In the genomic region with DNA sequence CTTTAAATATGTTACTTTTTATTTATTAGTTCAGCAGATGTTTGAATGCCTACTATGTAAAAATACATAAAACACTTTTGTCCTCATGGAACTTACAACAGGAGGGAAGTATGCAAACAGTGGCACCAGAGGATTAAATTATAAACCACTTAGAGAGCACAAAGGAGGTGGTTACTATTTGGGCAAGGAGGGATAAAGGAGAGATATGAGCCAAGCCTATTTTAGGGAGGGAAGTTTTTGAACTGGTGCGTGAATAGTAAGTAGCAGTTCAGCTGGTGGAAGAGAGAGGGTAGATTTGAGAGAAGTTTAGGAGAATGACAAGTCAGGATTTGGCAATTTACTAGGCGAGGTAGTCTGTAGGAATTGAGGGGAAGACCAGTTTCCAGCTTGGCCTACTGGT, we compare ENCODE assay signal across 18 cellular contexts. TPM values are rescaled to one million over a fixed set of nuclear protein-coding genes. Genes with fewer than 3 reads are reported as not detected.
A peak's percentile ranks its signal among the peaks of the same experiment; 100 is the strongest.
DNase-seq lines count a peak whose midpoint lies in the region; ATAC-seq, FAIRE-seq and TF ChIP-seq lines count a peak whose summit lies in the region.
"Had no signal": no experiment of that assay in that cellular context is flagged by ENCODE, and none has a peak within 500 bp of the region (broad histone marks: within the 10 kb centered on the region; RNA-seq: fewer than 3 reads in every experiment).

No MANE protein-coding gene starts in this region.

- peaks cover 7% of the 10 kb centered on the region; the same call in 1 of the 2 replicates for H4K20me1 ChIP-seq in Karpas-422 (ENCODE audit: insufficient read depth, low read depth, low read length)
- peaks cover 4% of the 10 kb centered on the region; the same call in 1 of the 2 replicates for H4K20me1 ChIP-seq in K562 (replicated peaks; ENCODE audit: control insufficient read depth, insufficient read depth, low read length)

- H2BK12ac ChIP-seq in trophoblast cell (ENCODE audit: low read length), result no peak overlapping the region

- no peak overlapping the region for H3K18ac ChIP-seq in trophoblast cell (ENCODE audit: low read length)

- H3K27ac ChIP-seq in Karpas-422 (ENCODE audit: low read length), result peak overlapping the region; percentile 91
- no peak overlapping the region; the same call in 2 of the 3 replicates for H3K27ac ChIP-seq in K562 (ENCODE audit: extremely low read depth, low read depth, low read length)
- H3K27ac ChIP-seq in trophoblast cell (ENCODE audit: low read depth, low read length), result no peak overlapping the region
- H3K27ac ChIP-seq in RWPE1, result no peak overlapping the region
- H3K27ac ChIP-seq in adrenal gland, result no peak overlapping the region
- H3K27ac ChIP-seq: BLaER1 had no signal

- peak; percentile 4; the same call in 2 of the 3 replicates for ATAC-seq in K562

- CTCF ChIA-PET in K562 (lab: Yijun Ruan, JAX; ENCODE audit: low intra/inter-chr PET ratio), result no interaction called here
- CTCF ChIA-PET in RWPE1 (lab: Yijun Ruan, JAX), result no interaction called here

- peak overlapping the region; percentile 98 for H3K23ac ChIP-seq in trophoblast cell (ENCODE audit: low read length)

- H3K14ac ChIP-seq in trophoblast cell (ENCODE audit: low read length), result no peak overlapping the region

- H3K9me2 ChIP-seq in Karpas-422 (replicated peaks; ENCODE audit: insufficient read depth, low read length), result no peaks in the 10 kb centered on the region

- H3K4me1 ChIP-seq in Karpas-422 (ENCODE audit: low read length) (peaks cover 81% of the 10 kb centered on the region), K562 (replicated peaks in 1 of 2; ENCODE audit: control insufficient read depth in 2 of 2, insufficient read depth in 2 of 2, low read length in 2 of 2) (peaks cover 8 to 26% of the 10 kb centered on the region in 2 experiments), trophoblast cell (ENCODE audit: control insufficient read depth in 1 of 2, insufficient read depth in 2 of 2, low read length in 2 of 2) (no peaks in the 10 kb centered on the region), adrenal gland (replicated peaks in 1 of 2) (peaks cover 0 to 23% of the 10 kb centered on the region in 2 donors)

- H3K9ac ChIP-seq in Karpas-422 (ENCODE audit: low read length) (no peak overlapping the region), K562 (ENCODE audit: insufficient read depth in 1 of 2, low read depth in 2 of 2, low read length in 2 of 2) (peak overlapping the region in 1 of 2 experiments; percentile 45; a peak in 1 of 4 replicates), trophoblast cell (ENCODE audit: low read length) (no peak overlapping the region)
- H3K9ac ChIP-seq: BLaER1 had no signal

- no peaks in the 10 kb centered on the region for H3K9me1 ChIP-seq in K562 (ENCODE audit: control insufficient read depth, insufficient read depth, low read length)

- H3K27me3 ChIP-seq in Karpas-422 (ENCODE audit: low read length) (no peaks in the 10 kb centered on the region), K562 (ENCODE audit: control insufficient read depth in 2 of 2, insufficient read depth in 2 of 2, low read length in 2 of 2) (no peaks in the 10 kb centered on the region), trophoblast cell (ENCODE audit: insufficient read depth, low read length) (no peaks in the 10 kb centered on the region), adrenal gland (no peaks in the 10 kb centered on the region)
- H3K27me3 ChIP-seq: BLaER1 had no signal

- no peak overlapping the region for H3K4me3 ChIP-seq in Karpas-422 (ENCODE audit: low read length)
- no peak overlapping the region for H3K4me3 ChIP-seq in K562
- no peak overlapping the region for H3K4me3 ChIP-seq in trophoblast cell (ENCODE audit: low read depth, low read length)
- H3K4me3 ChIP-seq in adrenal gland, result no peak overlapping the region
- H3K4me3 ChIP-seq: BLaER1 had no signal

- H2AK5ac ChIP-seq in trophoblast cell (ENCODE audit: low read length), result no peak overlapping the region

- H2BK5ac ChIP-seq in trophoblast cell (ENCODE audit: low read depth, low read length, poor library complexity), result no peak overlapping the region

- TF ChIP-seq RAD21 in K562 (CRISPR knock-in tag; conservative IDR thresholded peaks at IDR 0.05 in 1 of 2, IDR thresholded peaks at IDR 0.05 in 1 of 2), result no peak

- H4K8ac ChIP-seq in trophoblast cell (ENCODE audit: low read depth, low read length), result no peak overlapping the region

- POLR2A ChIA-PET in K562 (lab: Yijun Ruan, JAX), result interaction anchor here (0.8 to 1.3 kb wide), 2 partner anchors 22 to 46 kb away, joined by 3 read pairs; no protein-coding TSS in a partner anchor
- POLR2A ChIA-PET in RWPE1 (lab: Yijun Ruan, JAX; ENCODE audit: low non-redundant PET), result no interaction called here

- H4K12ac ChIP-seq in trophoblast cell (ENCODE audit: low read depth, low read length), result no peak overlapping the region

- H3K4ac ChIP-seq in trophoblast cell (ENCODE audit: low read depth, low read length), result no peak overlapping the region

- FAIRE-seq in K562 (lab: Jason Lieb, UNC), result no peak
- FAIRE-seq: D721Med had no signal

- no peak overlapping the region for H2AFZ ChIP-seq in Karpas-422 (ENCODE audit: low read length)
- H2AFZ ChIP-seq in K562 (ENCODE audit: low read depth, low read length), result no peak overlapping the region
- no peak overlapping the region for H2AFZ ChIP-seq in trophoblast cell (ENCODE audit: insufficient read depth, low read length, poor library complexity)

- no peak for TF ChIP-seq EP300 in K562 (IDR thresholded peaks at IDR 0.05; ENCODE audit: low read length)

- no peak overlapping the region for H2BK120ac ChIP-seq in trophoblast cell (ENCODE audit: insufficient read depth, low read length, poor library complexity)

- no TSS peak for BruUV-seq in K562 (replicated peaks; lab: Mats Ljungman, UMichigan)

- TF ChIP-seq POLR2A in K562 (conservative IDR thresholded peaks at IDR 0.05), result peak; percentile 42; the same call in 1 of the 2 replicates
- no peak for TF ChIP-seq POLR2A in adrenal gland (IDR thresholded peaks at IDR 0.05)

- no peaks in the 10 kb centered on the region for H3K9me3 ChIP-seq in Karpas-422 (ENCODE audit: low read length)
- no peaks in the 10 kb centered on the region for H3K9me3 ChIP-seq in K562 (replicated peaks; ENCODE audit: control insufficient read depth, insufficient read depth, low read depth, low read length)
- no peaks in the 10 kb centered on the region for H3K9me3 ChIP-seq in trophoblast cell (ENCODE audit: insufficient read depth, low read depth, low read length)
- H3K9me3 ChIP-seq in adrenal gland (replicated peaks in 1 of 3), result no peaks in the 10 kb centered on the region
- H3K9me3 ChIP-seq: BLaER1 had no signal

- H3K4me2 ChIP-seq in Karpas-422 (ENCODE audit: low read depth, low read length, poor library complexity, severe bottlenecking) (peak overlapping the region; percentile 91), K562 (ENCODE audit: insufficient read depth, low read length) (peak overlapping the region; percentile 22), trophoblast cell (ENCODE audit: low read length) (no peak overlapping the region)
- H3K4me2 ChIP-seq: BLaER1 had no signal

- H4K91ac ChIP-seq in trophoblast cell (ENCODE audit: low read depth, low read length), result no peak overlapping the region

- DNase-seq in NCI-H748 (lab: John Stamatoyannopoulos, UW; ENCODE audit: unreplicated experiment) (peak; percentile 7), NCI-H748 treated with DMSO at 0.1 percent for 48 hours (lab: John Stamatoyannopoulos, UW) (no peak), Karpas-422 (peak; percentile 41), K562 (ENCODE audit: extremely low read depth in 1 of 4, low spot score in 3 of 4) (no peak), trophoblast cell (no peak), RWPE1 (ENCODE audit: low spot score) (no peak), adrenal gland (no peak), kidney tubule cell (ENCODE audit: low spot score) (no peak)
- DNase-seq: 8988T; CD8-positive, alpha-beta memory T cell; DMS79; HCEC 1CT; NCI-H1417 treated with DMSO at 0.1 percent for 48 hours; NCI-H2029; NCI-H510A; NK-92 treated with Interleukin-12 subunit alpha and Interleukin-12 subunit beta, amount 100 ng/mL, for 24 hours had no signal

- 14% methylated on average over 2 of the region's 2 CpGs for WGBS in K562 (ENCODE audit: insufficient coverage, low coverage, missing lambda C conversion rate)
- WGBS in trophoblast cell (ENCODE audit: extremely low coverage, insufficient coverage, insufficient read length), result 100% methylated on average over 2 of the region's 2 CpGs
- 91 to 98% (median 95%) methylated on average over 2 of the region's 2 CpGs for WGBS in adrenal gland, 4 donors

- H3K79me1 ChIP-seq in trophoblast cell (ENCODE audit: low read length), result no peaks in the 10 kb centered on the region

- in situ Hi-C loops in K562 (cut with MboI), result no loop called here

- H3K79me2 ChIP-seq in Karpas-422 (ENCODE audit: low read length), result peaks cover 100% of the 10 kb centered on the region
- peaks cover 100% of the 10 kb centered on the region for H3K79me2 ChIP-seq in K562 (ENCODE audit: control insufficient read depth, insufficient read depth, low read length)
- no peaks in the 10 kb centered on the region for H3K79me2 ChIP-seq in trophoblast cell (ENCODE audit: control insufficient read depth, insufficient read depth, low read length, poor library complexity)

- intact Hi-C loops in K562 (cut with micrococcal nuclease) (no loop called here), adrenal gland (cut with DNase I) (no loop called here)

- TF ChIP-seq CTCF in K562 (IDR thresholded peaks at IDR 0.05 in 2 of 3, conservative IDR thresholded peaks at IDR 0.05 in 1 of 3; ENCODE audit: insufficient read depth in 2 of 3, low read depth in 1 of 3, low read length in 3 of 3), result no peak
- no peak for TF ChIP-seq CTCF in RWPE1 (conservative IDR thresholded peaks at IDR 0.05; ENCODE audit: low read depth)
- no peak for TF ChIP-seq CTCF in adrenal gland (IDR thresholded peaks at IDR 0.05)

- H3K36me3 ChIP-seq in Karpas-422 (ENCODE audit: insufficient read depth, low read length), result peaks cover 35% of the 10 kb centered on the region
- peaks cover 6% of the 10 kb centered on the region; the same call in 2 of the 3 replicates for H3K36me3 ChIP-seq in K562 (ENCODE audit: control insufficient read depth, insufficient read depth, low read length)
- no peaks in the 10 kb centered on the region for H3K36me3 ChIP-seq in trophoblast cell (ENCODE audit: control insufficient read depth in 1 of 2, insufficient read depth in 2 of 2, low read length in 2 of 2)
- H3K36me3 ChIP-seq in adrenal gland (replicated peaks in 1 of 2), result no peaks in the 10 kb centered on the region

RNA-seq across cellular contexts. Expression of a gene that starts 8.6 kb away (rescaled TPM):
- total RNA-seq in Karpas-422 (2014; rRNA removed; shearing (Covaris generic); ENCODE audit: low replicate concordance), result 30.1 and 64.7 TPM in 2 replicates
- 13.3 and 62.5 TPM in 2 replicates for total RNA-seq in K562 (2011; cell fraction: chromatin; rRNA removed; ENCODE audit: low replicate concordance)
- total RNA-seq in K562 (2011; cell fraction: nucleolus; rRNA removed), result 8.3 and 14.7 TPM in 2 replicates
- 25.0 and 35.9 TPM in 2 replicates for total RNA-seq in K562 (2011; cell fraction: nucleoplasm; rRNA removed)
- 6.7 and 7.5 TPM in 2 replicates for total RNA-seq in K562 (2014; rRNA removed)
- 15.5 and 16.9 TPM in 2 replicates for total RNA-seq in K562 (2014; rRNA removed; fragmentation: Illumina TruSeq; extraction: Trizol)
- total RNA-seq in K562 (2015; rRNA removed; fragmentation: Illumina TruSeq; extraction: Trizol), result 10.7 and 10.9 TPM in 2 replicates
- total RNA-seq in K562 (2021), result 14.5 and 15.4 TPM in 2 replicates
- polyA plus RNA-seq in K562 (2011; rRNA removed), result 26.4 and 31.3 TPM in 2 replicates
- 4.0 and 10.1 TPM in 2 replicates for polyA plus RNA-seq in K562 (2011; cell fraction: cytosol; rRNA removed)
- 17.0 and 23.9 TPM in 2 replicates for polyA plus RNA-seq in K562 (2011; cell fraction: nucleus; rRNA removed)
- 9.0 and 11.6 TPM in 2 replicates for polyA plus RNA-seq in K562 (2012)
- polyA plus RNA-seq in K562 (2014; fragmentation: Illumina TruSeq; extraction: Trizol), result 10.2 and 12.3 TPM in 2 replicates
- polyA plus RNA-seq in K562 (2014; fragmentation: Nextera tagmentation; extraction: Ambion mirVana), result 1 to 10 TPM; 2.2 to 3.5 TPM
- 7.1 and 7.9 TPM in 2 replicates for polyA plus RNA-seq in K562 (2014; rRNA removed)
- 77.9 and 91.3 TPM in 2 replicates for polyA minus RNA-seq in K562 (2011; rRNA and poly(A)+ RNA removed)
- polyA minus RNA-seq in K562 (2011; cell fraction: cytosol; rRNA and poly(A)+ RNA removed), result 17.3 and 24.0 TPM in 2 replicates
- 24.0 and 45.7 TPM in 2 replicates for polyA minus RNA-seq in K562 (2011; cell fraction: nucleus; rRNA and poly(A)+ RNA removed)
- 6.7 and 6.9 TPM in 2 replicates for polyA plus RNA-seq in trophoblast cell (2013)
- 10 to 100 TPM; 20.8 to 42.2 (median 35.1) TPM for total RNA-seq in adrenal gland
- polyA plus RNA-seq in adrenal gland, result 10 to 100 TPM in 1 of 3 donors, 1 to 10 TPM in 2; 5.0 to 22.9 (median 5.6) TPM

Comparison
In these comparisons a context has a peak if more than half of its experiments do, and no peak if none do; other contexts are left out.
1. DNase-seq: peak in NCI-H748 (single experiment) and Karpas-422 (single experiment); none in NCI-H748 treated with DMSO at 0.1 percent for 48 hours (single experiment), K562 (0 of 4), trophoblast cell (0 of 2), RWPE1 (single experiment), adrenal gland (0 of 7) and kidney tubule cell (single experiment).